Comparison of ENCODE assay signal across 21 cellular contexts in the genomic region with DNA sequence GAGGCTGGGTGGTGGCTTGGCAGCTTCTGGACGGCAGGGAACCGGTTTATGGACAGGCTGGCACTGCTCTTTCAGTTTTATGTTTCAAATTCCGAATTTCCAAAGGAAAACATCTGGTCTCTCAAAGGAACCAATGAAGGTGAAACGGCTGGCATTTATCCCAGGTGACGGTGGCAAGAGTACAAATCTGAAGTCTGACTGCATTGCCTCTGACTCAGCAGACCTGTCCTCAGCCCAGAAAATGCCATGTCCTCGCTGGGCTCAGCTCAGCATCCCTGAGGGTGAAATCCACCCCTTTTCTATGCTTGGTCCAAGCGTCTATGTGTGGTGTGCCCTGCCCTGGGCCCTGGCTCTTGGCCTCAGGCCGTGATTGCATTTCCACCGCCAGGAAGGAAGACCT. TPM values are rescaled to one million over a fixed set of nuclear protein-coding genes. Genes with fewer than 3 reads are reported as not detected.
DNase-seq lines count a peak whose midpoint lies in the region; ATAC-seq and TF ChIP-seq lines count a peak whose summit lies in the region.
"Had no signal": no experiment of that assay in that cellular context is flagged by ENCODE, and none has a peak within 500 bp of the region (broad histone marks: within the 10 kb centered on the region; RNA-seq: fewer than 3 reads in every experiment).

No MANE protein-coding gene starts in this region.

- no peak overlapping the region for H3K4me3 ChIP-seq in MG63
- H3K4me3 ChIP-seq in psoas muscle = no peak overlapping the region
- H3K4me3 ChIP-seq: hepatocyte, K562, neural progenitor cell, right lobe of liver had no signal

- no peak overlapping the region for H3K27ac ChIP-seq in psoas muscle
- H3K27ac ChIP-seq: hepatocyte, neural progenitor cell, right lobe of liver had no signal

- ATAC-seq in psoas muscle (peak; percentile 59 to 74 (median 69)), GM21786 (IDR thresholded peaks at IDR 0.05; ENCODE audit: unreplicated experiment) (no peak)
- ATAC-seq: CD8-positive, alpha-beta T cell; K562; right lobe of liver; stimulated activated naive CD8-positive, alpha-beta T cell treated with anti-CD3 and anti-CD28 coated beads, Interleukin-15, amount 100 ng/mL, for 72 hours had no signal

- intact Hi-C loops in psoas muscle (cut with DNase I) = loop anchor here (5.0 to 10.0 kb wide), 2 partner anchors 988 to 991 kb away; no protein-coding TSS in a partner anchor

- no peaks in the 10 kb centered on the region for H3K9me3 ChIP-seq in MG63
- H3K9me3 ChIP-seq in psoas muscle = no peaks in the 10 kb centered on the region
- H3K9me3 ChIP-seq: right lobe of liver had no signal

- H3K36me3 ChIP-seq in MG63 = no peaks in the 10 kb centered on the region
- no peaks in the 10 kb centered on the region for H3K36me3 ChIP-seq in psoas muscle (ENCODE audit: insufficient read depth in 1 of 2, low read depth in 1 of 2)
- H3K36me3 ChIP-seq: neural progenitor cell, right lobe of liver had no signal

- TF ChIP-seq CTCF in psoas muscle (IDR thresholded peaks at IDR 0.05) = no peak

- H3K27me3 ChIP-seq in MG63 = no peaks in the 10 kb centered on the region
- no peaks in the 10 kb centered on the region for H3K27me3 ChIP-seq in psoas muscle (ENCODE audit: insufficient read depth in 3 of 3, low read length in 2 of 3)
- H3K27me3 ChIP-seq: hepatocyte, neural progenitor cell, right lobe of liver had no signal

- peaks cover 5% of the 10 kb centered on the region for H3K4me1 ChIP-seq in psoas muscle
- H3K4me1 ChIP-seq: neural progenitor cell had no signal

- WGBS in psoas muscle, 3 donors = 55 to 65% (median 58%) methylated on average over 9 of the region's 9 CpGs

- DNase-seq in MG63 = peak; percentile 31
- DNase-seq in NCI-H446 (lab: John Stamatoyannopoulos, UW) = peak; percentile 83 to 95
- DNase-seq in cerebellum (ENCODE audit: low spot score) = peak; percentile 39
- DNase-seq in psoas muscle = no peak
- no peak for DNase-seq in GM19240 (ENCODE audit: insufficient read length, low spot score)
- DNase-seq in OCI-M2 (lab: John Stamatoyannopoulos, UW; ENCODE audit: unreplicated experiment) = no peak
- DNase-seq: activated CD4-positive, alpha-beta T cell treated with anti-CD3 and anti-CD28 coated beads for 4 hours; activated gamma-delta T cell treated with Interleukin-2 at 50 U/mL for 16 hours; amniotic stem cell; CD8-positive, alpha-beta T cell; endodermal cell; NCI-H1105 treated with DMSO at 0.1 percent for 48 hours; NCI-H2227 treated with DMSO at 0.1 percent for 48 hours; NK-92 treated with Interleukin-12 subunit alpha and Interleukin-12 subunit beta, amount 100 ng/mL, for 24 hours; right lobe of liver; RPMI8226; stimulated activated naive CD8-positive, alpha-beta T cell treated with anti-CD3 and anti-CD28 coated beads, Interleukin-15, amount 100 ng/mL, for 72 hours had no signal

RNA-seq across cellular contexts. Expression of gene NAPG, which starts 38.1 kb away (rescaled TPM):
- 24.5 and 33.9 TPM in 2 replicates for total RNA-seq in MG63 (2014; rRNA removed; shearing (Covaris generic); ENCODE audit: low replicate concordance)
- total RNA-seq in cerebellum (66.3 TPM), psoas muscle (10 to 100 TPM; 13.9 to 23.8 (median 18.4) TPM)
- 10 to 100 TPM; 10.7 to 38.7 (median 23.8) TPM for polyA plus RNA-seq in psoas muscle

Comparison
In these comparisons a context has a peak if more than half of its experiments do, and no peak if none do; other contexts are left out.
1. DNase-seq: peak in MG63 (single experiment), NCI-H446 (2 of 2) and cerebellum (single experiment); none in psoas muscle (0 of 2), GM19240 (single experiment) and OCI-M2 (single experiment).